In genomic region chr4:106494066-106494465, GRCh38 we compare ENCODE assay signal across 28 cellular contexts.
DNase-seq lines count a peak whose midpoint lies in the region; ATAC-seq and TF ChIP-seq lines count a peak whose summit lies in the region.
"Had no signal": no experiment of that assay in that cellular context is flagged by ENCODE, and none has a peak within 500 bp of the region (broad histone marks: within the 10 kb centered on the region; RNA-seq: fewer than 3 reads in every experiment).

No MANE protein-coding gene starts in this region.

- H3K27ac ChIP-seq in HCT116 (ENCODE audit: low read depth, low read length), result no peak overlapping the region
- H3K27ac ChIP-seq in CD8-positive, alpha-beta T cell (ENCODE audit: low read depth, low read length), result no peak overlapping the region
- H3K27ac ChIP-seq: SJSA1, spleen had no signal

- H3K4me1 ChIP-seq in HCT116 (ENCODE audit: control insufficient read depth in 1 of 2, insufficient read depth in 2 of 2, low read length in 2 of 2) (no peaks in the 10 kb centered on the region), adipocyte (ENCODE audit: control insufficient read depth, insufficient read depth, low read length) (peaks cover 36% of the 10 kb centered on the region)
- no peaks in the 10 kb centered on the region for H3K4me1 ChIP-seq in CD8-positive, alpha-beta T cell (ENCODE audit: insufficient read depth, low read length)
- H3K4me1 ChIP-seq: SJSA1, spleen had no signal

- TF ChIP-seq RAD21 in HCT116 (IDR thresholded peaks at IDR 0.05; ENCODE audit: low read depth), result no peak

- no peaks in the 10 kb centered on the region for H3K4me1 Mint-ChIP-seq in CD8-positive, alpha-beta T cell (ENCODE audit: low read depth)
- H3K4me1 Mint-ChIP-seq in effector memory CD8-positive, alpha-beta T cell (ENCODE audit: low read depth in 2 of 2), result no peaks in the 10 kb centered on the region
- H3K4me1 Mint-ChIP-seq: naive thymus-derived CD8-positive, alpha-beta T cell had no signal

- ATAC-seq in HCT116 (no peak), HG02798 (IDR thresholded peaks at IDR 0.05; ENCODE audit: poor library complexity, unreplicated experiment) (no peak), GM18907 (IDR thresholded peaks at IDR 0.05; ENCODE audit: unreplicated experiment) (no peak)
- ATAC-seq in CD8-positive, alpha-beta T cell, result no peak
- ATAC-seq in effector memory CD8-positive, alpha-beta T cell (replicated peaks), result no peak
- ATAC-seq: activated T-cell treated with anti-CD3 and anti-CD28 coated beads, Interleukin-2, amount 50 U/mL, for 4 hours; left colon; naive thymus-derived CD8-positive, alpha-beta T cell; Panc1 had no signal

- RAD21 ChIA-PET in HCT116 (lab: Charles Lee; ENCODE audit: low non-redundant PET in 1 of 2, low total read pairs in 2 of 2, uncharacterized antibody in 2 of 2, unreplicated experiment in 2 of 2), result no interaction called here

- H3K4me3 ChIP-seq in HCT116 (replicated peaks in 1 of 2; ENCODE audit: low read depth in 1 of 2, low read length in 2 of 2) (no peak overlapping the region), adipocyte (ENCODE audit: low read length) (no peak overlapping the region), fibroblast of the aortic adventitia (ENCODE audit: low read depth, low read length) (no peak overlapping the region)
- no peak overlapping the region for H3K4me3 ChIP-seq in CD8-positive, alpha-beta T cell (ENCODE audit: low read depth, low read length)
- H3K4me3 ChIP-seq: SJSA1, spleen had no signal

- H3K4me2 ChIP-seq in HCT116 (ENCODE audit: low read length), result no peak overlapping the region

- no peak overlapping the region for H3K27ac Mint-ChIP-seq in CD8-positive, alpha-beta T cell
- no peak overlapping the region for H3K27ac Mint-ChIP-seq in effector memory CD8-positive, alpha-beta T cell
- H3K27ac Mint-ChIP-seq: naive thymus-derived CD8-positive, alpha-beta T cell; T-helper 1 cell treated with Interleukin-12 subunit alpha and Interleukin-12 subunit beta and Interleukin-4 antibody, amounts not matched to agents 30 μg/mL and 1 μg/mL, for 36 hours had no signal

- BruUV-seq in HCT116 (replicated peaks; lab: Mats Ljungman, UMichigan), result no TSS peak

- H3K9ac ChIP-seq in HCT116 (ENCODE audit: low read length) (no peak overlapping the region), adipocyte (ENCODE audit: low read length) (no peak overlapping the region)

- peak overlapping the region; percentile 78 for H2AFZ ChIP-seq in HCT116 (ENCODE audit: low read depth, low read length, poor library complexity, severe bottlenecking)

- no peaks in the 10 kb centered on the region for H3K27me3 Mint-ChIP-seq in CD8-positive, alpha-beta T cell (ENCODE audit: low read depth)
- no peaks in the 10 kb centered on the region for H3K27me3 Mint-ChIP-seq in effector memory CD8-positive, alpha-beta T cell

- no peak for TF ChIP-seq POLR2A in HCT116 (IDR thresholded peaks at IDR 0.05; ENCODE audit: borderline replicate concordance, extremely low read depth, insufficient read depth, insufficient read length)

- CTCF ChIA-PET in HCT116 (lab: Charles Lee), result no interaction called here
- CTCF ChIA-PET in CD8-positive, alpha-beta T cell (lab: Charles Lee), result no interaction called here

- H3K79me2 ChIP-seq in HCT116 (ENCODE audit: insufficient read depth, low read length), result no peaks in the 10 kb centered on the region

- TF ChIP-seq CTCF in HCT116 (IDR thresholded peaks at IDR 0.05 in 2 of 3, conservative IDR thresholded peaks at IDR 0.05 in 1 of 3; ENCODE audit: borderline replicate concordance in 1 of 3, insufficient read depth in 1 of 3, low read depth in 2 of 3, low read length in 2 of 3), result no peak
- no peak for TF ChIP-seq CTCF in fibroblast of the aortic adventitia (IDR thresholded peaks at IDR 0.05; ENCODE audit: insufficient read depth, low read length)
- TF ChIP-seq CTCF in CD8-positive, alpha-beta T cell (IDR thresholded peaks at IDR 0.05), result no peak

- no peak overlapping the region for H3K4me3 Mint-ChIP-seq in CD8-positive, alpha-beta T cell
- no peak overlapping the region for H3K4me3 Mint-ChIP-seq in effector memory CD8-positive, alpha-beta T cell
- H3K4me3 Mint-ChIP-seq: activated T-cell treated with anti-CD3 and anti-CD28 coated beads, Interleukin-2, amount 50 U/mL, for 4 hours; naive thymus-derived CD8-positive, alpha-beta T cell; T-helper 1 cell treated with Interleukin-12 subunit alpha and Interleukin-12 subunit beta and Interleukin-4 antibody, amounts not matched to agents 30 μg/mL and 1 μg/mL, for 36 hours had no signal

- H3K36me3 ChIP-seq in HCT116 (ENCODE audit: control insufficient read depth in 1 of 2, insufficient read depth in 2 of 2, low read length in 2 of 2), result no peaks in the 10 kb centered on the region
- no peaks in the 10 kb centered on the region for H3K36me3 ChIP-seq in adipocyte (ENCODE audit: control insufficient read depth, insufficient read depth, low read length, severe bottlenecking)
- no peaks in the 10 kb centered on the region for H3K36me3 ChIP-seq in CD8-positive, alpha-beta T cell (ENCODE audit: insufficient read depth, low read length)
- H3K36me3 ChIP-seq: SJSA1, spleen had no signal

- no peaks in the 10 kb centered on the region for H3K27me3 ChIP-seq in HCT116 (ENCODE audit: insufficient read depth, low read length)
- no peaks in the 10 kb centered on the region for H3K27me3 ChIP-seq in adipocyte (replicated peaks; ENCODE audit: control insufficient read depth, insufficient read depth, low read length)
- no peaks in the 10 kb centered on the region for H3K27me3 ChIP-seq in CD8-positive, alpha-beta T cell (ENCODE audit: insufficient read depth, low read length)
- H3K27me3 ChIP-seq: SJSA1, spleen had no signal

- no peaks in the 10 kb centered on the region for H3K9me2 ChIP-seq in HCT116 (ENCODE audit: insufficient read depth)

- H3K9me3 ChIP-seq in HCT116 (ENCODE audit: control insufficient read depth in 1 of 2, insufficient read depth in 1 of 2, low read depth in 1 of 2, low read length in 2 of 2) (no peaks in the 10 kb centered on the region), adipocyte (ENCODE audit: control insufficient read depth, low read length) (no peaks in the 10 kb centered on the region)
- H3K9me3 ChIP-seq in CD8-positive, alpha-beta T cell (ENCODE audit: low read length), result no peaks in the 10 kb centered on the region
- H3K9me3 ChIP-seq: SJSA1, spleen had no signal

- no peaks in the 10 kb centered on the region for H4K20me1 ChIP-seq in HCT116 (ENCODE audit: insufficient read depth)

- POLR2A ChIA-PET in HCT116 (lab: Charles Lee), result no interaction called here
- POLR2A ChIA-PET in CD8-positive, alpha-beta T cell (lab: Charles Lee), result no interaction called here

- DNase-seq in HCT116 (ENCODE audit: low read depth, low spot score) (no peak), adipocyte (ENCODE audit: low read depth) (peak; percentile 24), fibroblast of the aortic adventitia (ENCODE audit: low read depth) (peak; percentile 33)
- DNase-seq in CD8-positive, alpha-beta T cell, result no peak
- no peak for DNase-seq in effector memory CD8-positive, alpha-beta T cell
- DNase-seq: activated CD4-positive, alpha-beta T cell treated with anti-CD3 and anti-CD28 coated beads for 4 hours; activated naive CD4-positive, alpha-beta T cell treated with Interleukin-2 at 50 U/mL for 16 hours; activated T-cell treated with anti-CD3 and anti-CD28 coated beads, Interleukin-2, amount 50 U/mL, for 4 hours; amygdala; caudate nucleus; H7; Karpas-422; left colon; mesendoderm; naive thymus-derived CD8-positive, alpha-beta T cell; NCI-H1105; NCI-H2081 treated with DMSO at 0.1 percent for 48 hours; NCI-H510A; NK-92 treated with Interleukin-12 subunit alpha and Interleukin-12 subunit beta, amount 100 ng/mL, for 24 hours; retina; spleen; stimulated activated CD4-positive, alpha-beta T cell treated with anti-CD3 and anti-CD28 coated beads, Interleukin-4, amount 100 ng/mL, for 1 hour; stimulated activated naive CD4-positive, alpha-beta T cell had no signal

- intact Hi-C loops in HCT116 (cut with micrococcal nuclease), result no loop called here
- intact Hi-C loops in CD8-positive, alpha-beta T cell (cut with DNase I, micrococcal nuclease), result no loop called here

- no peaks in the 10 kb centered on the region for H3K36me3 Mint-ChIP-seq in CD8-positive, alpha-beta T cell
- H3K36me3 Mint-ChIP-seq in effector memory CD8-positive, alpha-beta T cell (ENCODE audit: insufficient read depth), result no peaks in the 10 kb centered on the region

- H3K9me3 Mint-ChIP-seq in CD8-positive, alpha-beta T cell, result no peaks in the 10 kb centered on the region
- peaks cover 2 to 6% of the 10 kb centered on the region in 2 donors for H3K9me3 Mint-ChIP-seq in effector memory CD8-positive, alpha-beta T cell

TF ChIP-seq in HCT116, 20 proteins besides CTCF, POLR2A, EP300 and RAD21:
- TF ChIP-seq FOSL1 (IDR thresholded peaks at IDR 0.05; ENCODE audit: low read depth), result 0 out of 2 replicates have a peak, but pooled peaks have one; percentile 11
- TF ChIP-seq SRF (IDR thresholded peaks at IDR 0.05; ENCODE audit: low read depth), result no peak

Comparison
In these comparisons a context has a peak if more than half of its experiments do, and no peak if none do; other contexts are left out.
1. DNase-seq: peak in adipocyte (single experiment) and fibroblast of the aortic adventitia (single experiment); none in HCT116 (single experiment), CD8-positive, alpha-beta T cell (0 of 7) and effector memory CD8-positive, alpha-beta T cell (0 of 3).